22 cellular contexts compared by ENCODE assay signal in genomic region chr10:125141860-125142484, GRCh38. TPM values are rescaled to one million over a fixed set of nuclear protein-coding genes. Genes with fewer than 3 reads are reported as not detected.
A peak's percentile ranks its signal among the peaks of the same experiment; 100 is the strongest.
DNase-seq lines count a peak whose midpoint lies in the region; ATAC-seq and TF ChIP-seq lines count a peak whose summit lies in the region.
"Had no signal": no experiment of that assay in that cellular context is flagged by ENCODE, and none has a peak within 500 bp of the region (broad histone marks: within the 10 kb centered on the region; RNA-seq: fewer than 3 reads in every experiment).

No MANE protein-coding gene starts in this region.

- TF ChIP-seq CTCF in glutamatergic neuron (IDR thresholded peaks at IDR 0.05; ENCODE audit: partially characterized antibody, unreplicated experiment): no peak
- no peak for TF ChIP-seq CTCF in CD8-positive, alpha-beta T cell (IDR thresholded peaks at IDR 0.05)

- WGBS in trophoblast cell (ENCODE audit: extremely low coverage, insufficient coverage, insufficient read length): no CpG with 5 or more reads among the region's 12 CpGs

- no peaks in the 10 kb centered on the region for H3K9me3 ChIP-seq in trophoblast cell (ENCODE audit: insufficient read depth, low read depth, low read length)
- no peaks in the 10 kb centered on the region for H3K9me3 ChIP-seq in CD8-positive, alpha-beta T cell (ENCODE audit: low read length)
- H3K9me3 ChIP-seq: gastroesophageal sphincter, thyroid gland had no signal

- H3K36me3 Mint-ChIP-seq in glutamatergic neuron (ENCODE audit: unreplicated experiment): no peaks in the 10 kb centered on the region
- no peaks in the 10 kb centered on the region for H3K36me3 Mint-ChIP-seq in CD8-positive, alpha-beta T cell

- ATAC-seq in stimulated activated naive CD8-positive, alpha-beta T cell treated with anti-CD3 and anti-CD28 coated beads, Interleukin-15, amount 100 ng/mL, for 72 hours: no peak
- no peak for ATAC-seq in CD8-positive, alpha-beta T cell
- no peak for ATAC-seq in GM19452 (IDR thresholded peaks at IDR 0.05; ENCODE audit: unreplicated experiment)
- ATAC-seq: activated naive CD8-positive, alpha-beta T cell treated with anti-CD3 and anti-CD28 coated beads, Interleukin-2, amount 50 U/mL, for 24 hours; gastroesophageal sphincter; sciatic nerve had no signal

- H3K27ac ChIP-seq in trophoblast cell (ENCODE audit: low read depth, low read length): no peak overlapping the region
- no peak overlapping the region for H3K27ac ChIP-seq in CD8-positive, alpha-beta T cell (ENCODE audit: low read depth, low read length)
- H3K27ac ChIP-seq: 22Rv1, gastroesophageal sphincter, PC-9, WERI-Rb-1 had no signal

- peaks cover 21 to 23% of the 10 kb centered on the region in 2 experiments for H3K36me3 ChIP-seq in trophoblast cell (ENCODE audit: control insufficient read depth in 1 of 2, insufficient read depth in 2 of 2, low read length in 2 of 2)
- H3K36me3 ChIP-seq in CD8-positive, alpha-beta T cell (ENCODE audit: insufficient read depth, low read length): no peaks in the 10 kb centered on the region
- H3K36me3 ChIP-seq: thyroid gland had no signal

- peak overlapping the region; percentile 42 for H3K4me3 Mint-ChIP-seq in glutamatergic neuron (ENCODE audit: unreplicated experiment)
- no peak overlapping the region for H3K4me3 Mint-ChIP-seq in stimulated activated naive CD8-positive, alpha-beta T cell treated with anti-CD3 and anti-CD28 coated beads, Interleukin-15, amount 100 ng/mL, for 72 hours
- H3K4me3 Mint-ChIP-seq in CD8-positive, alpha-beta T cell: no peak overlapping the region
- H3K4me3 Mint-ChIP-seq: activated CD4-positive, alpha-beta T cell treated with anti-CD3 and anti-CD28 coated beads, Interleukin-2, amount 10 ng/mL, durations not matched to agents 24 days and 14 days; activated naive CD8-positive, alpha-beta T cell treated with anti-CD3 and anti-CD28 coated beads, Interleukin-2, amount 50 U/mL, for 24 hours; stimulated activated naive CD8-positive, alpha-beta T cell treated with anti-CD3 and anti-CD28 coated beads, Interleukin-15, Interleukin-2, amounts not matched to agents 100 ng/mL and 50 ng/mL, for 24 hours had no signal

- H3K27me3 Mint-ChIP-seq in glutamatergic neuron (ENCODE audit: unreplicated experiment): peaks cover 7% of the 10 kb centered on the region
- H3K27me3 Mint-ChIP-seq in stimulated activated naive CD8-positive, alpha-beta T cell treated with anti-CD3 and anti-CD28 coated beads, Interleukin-15, amount 100 ng/mL, for 72 hours: peaks cover 46% of the 10 kb centered on the region
- H3K27me3 Mint-ChIP-seq in CD8-positive, alpha-beta T cell (ENCODE audit: low read depth): peaks cover 13% of the 10 kb centered on the region

- no peak overlapping the region for H3K27ac Mint-ChIP-seq in glutamatergic neuron (ENCODE audit: unreplicated experiment)
- H3K27ac Mint-ChIP-seq in stimulated activated naive CD8-positive, alpha-beta T cell treated with anti-CD3 and anti-CD28 coated beads, Interleukin-15, amount 100 ng/mL, for 72 hours: no peak overlapping the region
- H3K27ac Mint-ChIP-seq in CD8-positive, alpha-beta T cell: no peak overlapping the region
- H3K27ac Mint-ChIP-seq: activated CD4-positive, alpha-beta T cell treated with anti-CD3 and anti-CD28 coated beads, Interleukin-2, amount 10 ng/mL, durations not matched to agents 24 days and 14 days; activated naive CD8-positive, alpha-beta T cell treated with anti-CD3 and anti-CD28 coated beads, Interleukin-2, amount 50 U/mL, for 24 hours; stimulated activated naive CD8-positive, alpha-beta T cell treated with anti-CD3 and anti-CD28 coated beads, Interleukin-15, Interleukin-2, amounts not matched to agents 100 ng/mL and 50 ng/mL, for 24 hours had no signal

- H3K4me1 Mint-ChIP-seq in glutamatergic neuron (ENCODE audit: low read depth, unreplicated experiment): peaks cover 51% of the 10 kb centered on the region
- H3K4me1 Mint-ChIP-seq in stimulated activated naive CD8-positive, alpha-beta T cell treated with anti-CD3 and anti-CD28 coated beads, Interleukin-15, amount 100 ng/mL, for 72 hours: no peaks in the 10 kb centered on the region
- H3K4me1 Mint-ChIP-seq in CD8-positive, alpha-beta T cell (ENCODE audit: low read depth): peaks cover 1% of the 10 kb centered on the region
- H3K4me1 Mint-ChIP-seq: activated CD4-positive, alpha-beta T cell treated with anti-CD3 and anti-CD28 coated beads, Interleukin-2, amount 10 ng/mL, durations not matched to agents 24 days and 14 days had no signal

- H3K23ac ChIP-seq in trophoblast cell (ENCODE audit: low read length): no peak overlapping the region

- H3K9ac ChIP-seq in trophoblast cell (ENCODE audit: low read length): no peak overlapping the region

- peaks cover 8% of the 10 kb centered on the region for H3K9me3 Mint-ChIP-seq in glutamatergic neuron (ENCODE audit: unreplicated experiment)
- H3K9me3 Mint-ChIP-seq in stimulated activated naive CD8-positive, alpha-beta T cell treated with anti-CD3 and anti-CD28 coated beads, Interleukin-15, amount 100 ng/mL, for 72 hours: no peaks in the 10 kb centered on the region
- no peaks in the 10 kb centered on the region for H3K9me3 Mint-ChIP-seq in CD8-positive, alpha-beta T cell
- H3K9me3 Mint-ChIP-seq: activated CD4-positive, alpha-beta T cell treated with anti-CD3 and anti-CD28 coated beads, Interleukin-2, amount 10 ng/mL, durations not matched to agents 24 days and 14 days; activated naive CD8-positive, alpha-beta T cell treated with anti-CD3 and anti-CD28 coated beads, Interleukin-2, amount 50 U/mL, for 24 hours; stimulated activated naive CD8-positive, alpha-beta T cell treated with anti-CD3 and anti-CD28 coated beads, Interleukin-15, Interleukin-2, amounts not matched to agents 100 ng/mL and 50 ng/mL, for 24 hours had no signal

- no peaks in the 10 kb centered on the region for H3K79me1 ChIP-seq in trophoblast cell (ENCODE audit: low read length)

- H3K4me2 ChIP-seq in trophoblast cell (ENCODE audit: low read length): no peak overlapping the region
- H3K4me2 ChIP-seq: PC-9 had no signal

- H3K79me2 ChIP-seq in trophoblast cell (ENCODE audit: control insufficient read depth, insufficient read depth, low read length, poor library complexity): peaks cover 20% of the 10 kb centered on the region

- H2BK120ac ChIP-seq in trophoblast cell (ENCODE audit: insufficient read depth, low read length, poor library complexity): no peak overlapping the region

- DNase-seq in DMS 273 (lab: John Stamatoyannopoulos, UW; ENCODE audit: unreplicated experiment): peak; percentile 8
- no peak for DNase-seq in DMS 273 treated with DMSO at 0.1 percent for 48 hours (lab: John Stamatoyannopoulos, UW)
- DNase-seq in HUDEP-2 (lab: John Stamatoyannopoulos, UW; ENCODE audit: unreplicated experiment in 76 of 76): peak in 72 of 76 experiments; percentile 5 to 85 (median 59)
- peak; percentile 60 for DNase-seq in glutamatergic neuron
- DNase-seq in trophoblast cell: no peak
- DNase-seq in stimulated activated naive CD8-positive, alpha-beta T cell treated with anti-CD3 and anti-CD28 coated beads, Interleukin-15, amount 100 ng/mL, for 72 hours: no peak
- DNase-seq in CD8-positive, alpha-beta T cell: no peak
- DNase-seq: activated CD4-positive, alpha-beta T cell treated with anti-CD3 and anti-CD28 coated beads, Interleukin-2, amount 10 ng/mL, durations not matched to agents 24 days and 14 days; activated naive CD8-positive, alpha-beta T cell treated with anti-CD3 and anti-CD28 coated beads, Interleukin-2, amount 50 U/mL, for 24 hours; activated T-cell treated with anti-CD3 and anti-CD28 coated beads, Interleukin-2, amount 50 U/mL, for 1 hour; GF-D8; NCI-H146; NK-92 treated with Interleukin-12 subunit alpha and Interleukin-12 subunit beta, amount 100 ng/mL, for 24 hours; PC-9; SHP77; thyroid gland; WERI-Rb-1 had no signal

- no peaks in the 10 kb centered on the region for H3K27me3 ChIP-seq in trophoblast cell (ENCODE audit: insufficient read depth, low read length)
- H3K27me3 ChIP-seq in CD8-positive, alpha-beta T cell (ENCODE audit: insufficient read depth, low read length): no peaks in the 10 kb centered on the region
- H3K27me3 ChIP-seq: gastroesophageal sphincter, thyroid gland had no signal

- no peak overlapping the region for H3K14ac ChIP-seq in trophoblast cell (ENCODE audit: low read length)

- H3K4me3 ChIP-seq in trophoblast cell (ENCODE audit: low read depth, low read length): no peak overlapping the region
- H3K4me3 ChIP-seq in CD8-positive, alpha-beta T cell (ENCODE audit: low read depth, low read length): no peak overlapping the region
- H3K4me3 ChIP-seq: gastroesophageal sphincter, PC-9, thyroid gland had no signal

- POLR2A ChIA-PET in CD8-positive, alpha-beta T cell (lab: Charles Lee): no interaction called here

- intact Hi-C loops in CD8-positive, alpha-beta T cell (cut with DNase I, micrococcal nuclease): no loop called here

- no peak overlapping the region for H2BK12ac ChIP-seq in trophoblast cell (ENCODE audit: low read length)

- peak overlapping the region; percentile 66 for H3K4ac ChIP-seq in trophoblast cell (ENCODE audit: low read depth, low read length)

- H2AFZ ChIP-seq in trophoblast cell (ENCODE audit: insufficient read depth, low read length, poor library complexity): peak overlapping the region; percentile 6
- H2AFZ ChIP-seq: PC-9 had no signal

- H4K8ac ChIP-seq in trophoblast cell (ENCODE audit: low read depth, low read length): no peak overlapping the region

- H4K12ac ChIP-seq in trophoblast cell (ENCODE audit: low read depth, low read length): no peak overlapping the region

- peak overlapping the region; percentile 13 for H3K18ac ChIP-seq in trophoblast cell (ENCODE audit: low read length)

- CTCF ChIA-PET in CD8-positive, alpha-beta T cell (lab: Charles Lee): no interaction called here

- H2AK5ac ChIP-seq in trophoblast cell (ENCODE audit: low read length): no peak overlapping the region

- no peak overlapping the region for H4K91ac ChIP-seq in trophoblast cell (ENCODE audit: low read depth, low read length)

- H2BK5ac ChIP-seq in trophoblast cell (ENCODE audit: low read depth, low read length, poor library complexity): no peak overlapping the region

- H3K4me1 ChIP-seq in trophoblast cell (ENCODE audit: control insufficient read depth in 1 of 2, insufficient read depth in 2 of 2, low read length in 2 of 2): peaks cover 8 to 13% of the 10 kb centered on the region in 2 experiments
- H3K4me1 ChIP-seq in CD8-positive, alpha-beta T cell (ENCODE audit: insufficient read depth, low read length): no peaks in the 10 kb centered on the region

RNA-seq across cellular contexts. Expression of gene CTBP2, which starts 18.4 kb away (rescaled TPM):
- 174 TPM for total RNA-seq in glutamatergic neuron (ENCODE audit: unreplicated experiment)
- polyA plus RNA-seq in trophoblast cell (2013): 57.7 and 58.8 TPM in 2 replicates
- total RNA-seq in CD8-positive, alpha-beta T cell: under 1 TPM; 0.38 to 0.78 TPM

Comparison
In these comparisons a context has a peak if more than half of its experiments do, and no peak if none do; other contexts are left out.
1. DNase-seq: peak in DMS 273 (single experiment), HUDEP-2 (72 of 76) and glutamatergic neuron (single experiment); none in DMS 273 treated with DMSO at 0.1 percent for 48 hours (single experiment), trophoblast cell (0 of 2), stimulated activated naive CD8-positive, alpha-beta T cell treated with anti-CD3 and anti-CD28 coated beads, Interleukin-15, amount 100 ng/mL, for 72 hours (0 of 2) and CD8-positive, alpha-beta T cell (0 of 7).
2. RNA of gene CTBP2, which starts 18.4 kb away (total RNA-seq): 174 TPM in glutamatergic neuron (single experiment); 0.38 to 0.78 TPM in CD8-positive, alpha-beta T cell; every median in the first group is over 10 times any median in the second.